Comparison of ENCODE assay signal across 8 cellular contexts in genomic region chr12:57898308-57898970, GRCh38. TPM values are rescaled to one million over a fixed set of nuclear protein-coding genes. Genes with fewer than 3 reads are reported as not detected.
A peak's percentile ranks its signal among the peaks of the same experiment; 100 is the strongest.
DNase-seq lines count a peak whose midpoint lies in the region; ATAC-seq and TF ChIP-seq lines count a peak whose summit lies in the region.

No MANE protein-coding gene starts in this region.

- no peak overlapping the region for H3K9ac ChIP-seq in rectal smooth muscle tissue (ENCODE audit: low read length)

- H3K4me3 Mint-ChIP-seq in brain: peak overlapping the region in 4 of 5 experiments; percentile 26 to 76 (median 52)

- DNase-seq in A673 (ENCODE audit: low spot score) (no peak), KBM-7 (peak; percentile 23), globus pallidus (ENCODE audit: low spot score) (no peak), mesenteric fat pad (ENCODE audit: low spot score) (no peak), glomerular visceral epithelial cell (ENCODE audit: extremely low spot score) (no peak)

- no TSS peak for BruUV-seq in A673 (replicated peaks; lab: Mats Ljungman, UMichigan)

- no peaks in the 10 kb centered on the region for H3K9me3 ChIP-seq in A673 (ENCODE audit: low read depth, low read length, poor library complexity, severe bottlenecking)

- H3K36me3 Mint-ChIP-seq in brain: no peaks in the 10 kb centered on the region

- CTCF ChIA-PET in A673 (lab: Charles Lee): interaction anchor here (0.8 kb wide), 1 partner anchor 61 kb away, joined by 3 read pairs; no protein-coding TSS in a partner anchor

- ATAC-seq in GM19025 (IDR thresholded peaks at IDR 0.05; ENCODE audit: low read depth, unreplicated experiment): peak; percentile 17

- intact Hi-C loops in A673 (cut with micrococcal nuclease; ENCODE audit: unreplicated experiment): no loop called here

- H3K27ac ChIP-seq in A673 (ENCODE audit: low read depth, low read length, poor library complexity, severe bottlenecking): peak overlapping the region; percentile 64
- H3K27ac ChIP-seq in rectal smooth muscle tissue (ENCODE audit: low read depth, low read length): peak overlapping the region; percentile 99

- peaks cover 0 to 4% (median 2%) of the 10 kb centered on the region in 5 experiments for H3K9me3 Mint-ChIP-seq in brain

- H3K4me1 Mint-ChIP-seq in brain: peaks cover 75% of the 10 kb centered on the region

- H3K27me3 ChIP-seq in A673 (replicated peaks; ENCODE audit: insufficient read depth, low read depth, low read length, poor library complexity): no peaks in the 10 kb centered on the region
- no peaks in the 10 kb centered on the region for H3K27me3 ChIP-seq in rectal smooth muscle tissue (ENCODE audit: control insufficient read depth, insufficient read depth, low read length)

- H3K36me3 ChIP-seq in A673 (ENCODE audit: insufficient read depth, low read length, poor library complexity, severe bottlenecking) (no peaks in the 10 kb centered on the region), rectal smooth muscle tissue (ENCODE audit: control insufficient read depth, insufficient read depth, low read length) (no peaks in the 10 kb centered on the region)

- TF ChIP-seq CTCF in A673 (conservative IDR thresholded peaks at IDR 0.05; ENCODE audit: low read depth, low read length) (no peak), brain (conservative IDR thresholded peaks at IDR 0.05) (no peak)

- H3K4me1 ChIP-seq in A673 (ENCODE audit: insufficient read depth, low read length, poor library complexity, severe bottlenecking) (peaks cover 58% of the 10 kb centered on the region), rectal smooth muscle tissue (ENCODE audit: control insufficient read depth, insufficient read depth, low read length) (peaks cover 51% of the 10 kb centered on the region)

- H3K27me3 Mint-ChIP-seq in brain: peaks cover 4% of the 10 kb centered on the region

- peak overlapping the region; percentile 83 to 100 (median 99) for H3K27ac Mint-ChIP-seq in brain

- POLR2A ChIA-PET in A673 (lab: Charles Lee; ENCODE audit: low non-redundant PET): no interaction called here

- H3K4me3 ChIP-seq in A673 (ENCODE audit: low read depth, low read length, poor library complexity, severe bottlenecking) (no peak overlapping the region), rectal smooth muscle tissue (ENCODE audit: low read length) (peak overlapping the region; percentile 2)

- in situ Hi-C loops in KBM-7 (cut with MboI; ENCODE audit: low pct_unique_long_range_greater_than_20kb, low sequenced_read_pairs): no loop called here

RNA-seq across cellular contexts. Expression of gene ATP23, which starts 42.9 kb away (rescaled TPM):
- total RNA-seq in A673 (2021) (7.7 and 13.6 TPM in 2 replicates), mesenteric fat pad (9.5 TPM)
- polyA plus RNA-seq in brain (ENCODE audit: insufficient read depth, low read depth, low replicate concordance): 9.6 TPM

RNA-seq across cellular contexts. Expression of gene CTDSP2, which starts 51.9 kb away (rescaled TPM):
- 115 and 132 TPM in 2 replicates for total RNA-seq in A673 (2021)
- polyA plus RNA-seq in brain (ENCODE audit: insufficient read depth, low read depth, low replicate concordance): 67.6 TPM
- 156 TPM for total RNA-seq in mesenteric fat pad
